Comparison of ENCODE assay signal across 8 cellular contexts in genomic region chr4:75514131-75514948, GRCh38. TPM values are rescaled to one million over a fixed set of nuclear protein-coding genes. Genes with fewer than 3 reads are reported as not detected.
DNase-seq lines count a peak whose midpoint lies in the region; ATAC-seq, FAIRE-seq and TF ChIP-seq lines count a peak whose summit lies in the region.

Gene RCHY1, minus strand, starts transcription at chr4:75514403. Its CDS starts 117 bp downstream, at chr4:75514286.
Gene THAP6, plus strand, starts transcription at chr4:75514473. Its CDS starts 980 bp downstream, at chr4:75515453.

- H2AFZ ChIP-seq in OCI-LY1 (ENCODE audit: low read length) = peak within 1 kb of the TSS; percentile 39
- peak within 1 kb of the TSS; percentile 42 for H2AFZ ChIP-seq in endothelial cell of umbilical vein (ENCODE audit: low read depth, low read length)

- peaks cover 30% of the 10 kb centered on the region for H3K4me1 ChIP-seq in HUES64 (ENCODE audit: insufficient read depth, low read length)
- peaks cover 44% of the 10 kb centered on the region for H3K4me1 ChIP-seq in OCI-LY1 (ENCODE audit: insufficient read depth, low read length, severe bottlenecking)
- peaks cover 35% of the 10 kb centered on the region for H3K4me1 ChIP-seq in endothelial cell of umbilical vein (ENCODE audit: control insufficient read depth, extremely low read depth, insufficient read depth, low read length)

- peak within 1 kb of the TSS; percentile 93 for H3K27ac ChIP-seq in HUES64 (ENCODE audit: low read depth, low read length)
- peak within 1 kb of the TSS; percentile 92 for H3K27ac ChIP-seq in OCI-LY1 (ENCODE audit: low read depth, low read length, poor library complexity, severe bottlenecking)
- H3K27ac ChIP-seq in endothelial cell of umbilical vein (ENCODE audit: insufficient read depth, low read depth, low read length) = peak within 1 kb of the TSS; percentile 72

- WGBS in HUES64 = under 1% methylated on average over 61 of the region's 61 CpGs

- no peaks in the 10 kb centered on the region for H3K9me3 ChIP-seq in HUES64 (ENCODE audit: insufficient read depth, low read depth, low read length)
- H3K9me3 ChIP-seq in OCI-LY1 (ENCODE audit: low read length) = no peaks in the 10 kb centered on the region
- no peaks in the 10 kb centered on the region for H3K9me3 ChIP-seq in endothelial cell of umbilical vein (replicated peaks; ENCODE audit: control insufficient read depth, insufficient read depth, low read length)

- POLR2A ChIA-PET in endothelial cell of umbilical vein (lab: Charles Lee) = interaction anchor here (0.5 kb wide), 1 partner anchor 1561 kb away, joined by 3 read pairs; no protein-coding TSS in a partner anchor

- DNase-seq in D341Med (ENCODE audit: low spot score) = peak; percentile 93
- peak; percentile 88 for DNase-seq in activated CD8-positive, alpha-beta memory T cell treated with anti-CD3 and anti-CD28 coated beads, Interleukin-2, amount 50 U/mL, for 4 hours
- DNase-seq in endothelial cell of umbilical vein (ENCODE audit: low read depth, low spot score) = peak; percentile 92
- DNase-seq in middle frontal gyrus (ENCODE audit: extremely low spot score, low spot score) = peak; percentile 95
- DNase-seq in stimulated activated CD8-positive, alpha-beta memory T cell treated with anti-CD3 and anti-CD28 coated beads, Interleukin-4, amount 100 ng/mL, for 1 hour (ENCODE audit: low read depth in 2 of 2, low spot score in 1 of 2) = peak; percentile 81 to 87

- H3F3A ChIP-seq in OCI-LY1 (ENCODE audit: insufficient read depth, low read length) = no peaks in the 10 kb centered on the region

- peak; percentile 83 for FAIRE-seq in endothelial cell of umbilical vein (lab: Jason Lieb, UNC)

- H3K36me3 ChIP-seq in HUES64 (ENCODE audit: insufficient read depth, low read length) = peaks cover 34% of the 10 kb centered on the region
- H3K36me3 ChIP-seq in OCI-LY1 (ENCODE audit: insufficient read depth, low read length) = peaks cover 30% of the 10 kb centered on the region
- H3K36me3 ChIP-seq in endothelial cell of umbilical vein (ENCODE audit: control insufficient read depth in 2 of 2, extremely low read depth in 1 of 2, insufficient read depth in 2 of 2, low read length in 2 of 2) = no peaks in the 10 kb centered on the region

- TSS peak; percentile 75 for BruUV-seq in endothelial cell of umbilical vein (replicated peaks; lab: Mats Ljungman, UMichigan)

- peak; percentile 93 for ATAC-seq in GM21447 (IDR thresholded peaks at IDR 0.05; ENCODE audit: unreplicated experiment)

- no peaks in the 10 kb centered on the region for H3K9me2 ChIP-seq in OCI-LY1 (ENCODE audit: low read depth, low read length)

- no peaks in the 10 kb centered on the region for H4K20me1 ChIP-seq in OCI-LY1 (ENCODE audit: insufficient read depth, low read length)
- H4K20me1 ChIP-seq in endothelial cell of umbilical vein (replicated peaks; ENCODE audit: control insufficient read depth, extremely low read depth, insufficient read depth, low read length) = peaks cover 5% of the 10 kb centered on the region

- peak within 1 kb of the TSS; percentile 82 for H3K9ac ChIP-seq in HUES64 (ENCODE audit: low read depth, low read length)
- peak within 1 kb of the TSS; percentile 86 for H3K9ac ChIP-seq in OCI-LY1 (ENCODE audit: low read length)
- peak within 1 kb of the TSS; percentile 96 for H3K9ac ChIP-seq in endothelial cell of umbilical vein (replicated peaks; ENCODE audit: extremely low read depth, insufficient read depth, low read length)

- CTCF ChIA-PET in endothelial cell of umbilical vein (lab: Charles Lee) = interaction anchor here (1.0 to 2.1 kb wide), 5 partner anchors 9 to 334 kb away, joined by 3 to 10 read pairs (median 3); no protein-coding TSS in a partner anchor

- H3K27me3 ChIP-seq in HUES64 (ENCODE audit: insufficient read depth, low read length) (no peaks in the 10 kb centered on the region), OCI-LY1 (ENCODE audit: insufficient read depth, low read length) (no peaks in the 10 kb centered on the region), endothelial cell of umbilical vein (ENCODE audit: control insufficient read depth in 2 of 2, insufficient read depth in 2 of 2, low read length in 2 of 2) (no peaks in the 10 kb centered on the region)

- TF ChIP-seq POLR2A in endothelial cell of umbilical vein (IDR thresholded peaks at IDR 0.05; ENCODE audit: low read depth, low read length) = peak; percentile 93

- peak within 1 kb of the TSS; percentile 86 for H3K4me3 ChIP-seq in HUES64 (ENCODE audit: low read length)
- H3K4me3 ChIP-seq in OCI-LY1 (ENCODE audit: low read depth, low read length, poor library complexity, severe bottlenecking) = peak within 1 kb of the TSS; percentile 82
- H3K4me3 ChIP-seq in endothelial cell of umbilical vein (replicated peaks in 1 of 3; ENCODE audit: insufficient read depth in 1 of 3, low read depth in 1 of 3, low read length in 3 of 3) = peak within 1 kb of the TSS; percentile 71 to 94 (median 81)

- peaks cover 46% of the 10 kb centered on the region for H3K79me2 ChIP-seq in OCI-LY1 (ENCODE audit: insufficient read depth, low read length)
- peaks cover 39% of the 10 kb centered on the region for H3K79me2 ChIP-seq in endothelial cell of umbilical vein (ENCODE audit: control insufficient read depth, insufficient read depth, low read length)

- H3K4me2 ChIP-seq in OCI-LY1 (ENCODE audit: low read length) (peak within 1 kb of the TSS; percentile 93), endothelial cell of umbilical vein (ENCODE audit: insufficient read depth, low read length) (peak within 1 kb of the TSS; percentile 89)

- intact Hi-C loops in endothelial cell of umbilical vein (cut with micrococcal nuclease) = loop anchor here (1.0 to 10.0 kb wide), 3 partner anchors 159 to 890 kb away; partner anchors contain the start of genes G3BP2 and USO1

- H3K9me1 ChIP-seq in endothelial cell of umbilical vein (replicated peaks; ENCODE audit: control insufficient read depth, extremely low read depth, insufficient read depth, low read length) = no peaks in the 10 kb centered on the region

- no peak; the same call in 1 of the 2 replicates for TF ChIP-seq CTCF in OCI-LY1 (IDR thresholded peaks at IDR 0.05; ENCODE audit: low read length)
- TF ChIP-seq CTCF in endothelial cell of umbilical vein (IDR thresholded peaks at IDR 0.05; ENCODE audit: extremely low read depth in 1 of 2, insufficient read depth in 1 of 2, low read depth in 1 of 2, low read length in 2 of 2) = no peak

- dilution Hi-C loops in endothelial cell of umbilical vein (cut with MboI; ENCODE audit: extremely low pct_ligation_motif_present, low sequenced_read_pairs) = no loop called here

TF ChIP-seq in endothelial cell of umbilical vein, 7 proteins besides CTCF, POLR2A, EP300 and RAD21:
- TF ChIP-seq FOS (IDR thresholded peaks at IDR 0.05; ENCODE audit: borderline replicate concordance, insufficient read depth, low read length) (no peak), MAX (IDR thresholded peaks at IDR 0.05; ENCODE audit: insufficient read depth, insufficient read length) (peak; percentile 92), POLR2AphosphoS5 (IDR thresholded peaks at IDR 0.05; ENCODE audit: insufficient read depth, low read depth, low read length) (peak; percentile 80)

RNA-seq across cellular contexts. Expression of gene RCHY1, which starts in this region (rescaled TPM):
- polyA plus RNA-seq in HUES64 (2013, experiment 1 of 2) = 39.2 TPM
- 38.5 TPM for polyA plus RNA-seq in HUES64 (2013, experiment 2 of 2)
- total RNA-seq in endothelial cell of umbilical vein = 29.1 and 30.9 TPM in 2 replicates
- polyA plus RNA-seq in endothelial cell of umbilical vein = 13.0 and 21.1 TPM in 2 replicates
- polyA plus RNA-seq in endothelial cell of umbilical vein (2011; cell fraction: cytosol; rRNA removed) = 24.0 and 27.4 TPM in 2 replicates
- polyA plus RNA-seq in endothelial cell of umbilical vein (2011; cell fraction: nucleus; rRNA removed) = 22.5 and 29.7 TPM in 2 replicates
- polyA plus RNA-seq in endothelial cell of umbilical vein (2012) = 35.2 and 53.8 TPM in 2 replicates
- polyA minus RNA-seq in endothelial cell of umbilical vein = 23.7 and 34.0 TPM in 2 replicates
- polyA minus RNA-seq in endothelial cell of umbilical vein (2011; cell fraction: cytosol; rRNA and poly(A)+ RNA removed) = 10.8 TPM
- 28.7 and 35.1 TPM in 2 replicates for polyA minus RNA-seq in endothelial cell of umbilical vein (2011; cell fraction: nucleus; rRNA and poly(A)+ RNA removed)

RNA-seq across cellular contexts. Expression of gene THAP6, which starts in this region (rescaled TPM):
- 5.7 TPM for polyA plus RNA-seq in HUES64 (2013, experiment 1 of 2)
- polyA plus RNA-seq in HUES64 (2013, experiment 2 of 2) = 6.2 TPM
- 6.8 and 8.0 TPM in 2 replicates for total RNA-seq in endothelial cell of umbilical vein
- 2.1 and 2.3 TPM in 2 replicates for polyA plus RNA-seq in endothelial cell of umbilical vein
- 2.0 and 2.4 TPM in 2 replicates for polyA plus RNA-seq in endothelial cell of umbilical vein (2011; cell fraction: cytosol; rRNA removed)
- polyA plus RNA-seq in endothelial cell of umbilical vein (2011; cell fraction: nucleus; rRNA removed) = 14.7 and 14.8 TPM in 2 replicates
- polyA plus RNA-seq in endothelial cell of umbilical vein (2012) = 2.2 and 3.8 TPM in 2 replicates
- 3.5 and 4.4 TPM in 2 replicates for polyA minus RNA-seq in endothelial cell of umbilical vein
- 7.4 TPM for polyA minus RNA-seq in endothelial cell of umbilical vein (2011; cell fraction: cytosol; rRNA and poly(A)+ RNA removed)
- 16.2 and 20.1 TPM in 2 replicates for polyA minus RNA-seq in endothelial cell of umbilical vein (2011; cell fraction: nucleus; rRNA and poly(A)+ RNA removed)

Comparison
In these comparisons a context has a peak if more than half of its experiments do, and no peak if none do; other contexts are left out.
1. Peak in every context shown above with its lines: DNase-seq, ATAC-seq, H3K4me3 ChIP-seq and H3K27ac ChIP-seq.